Comparison of ENCODE assay signal across 13 cellular contexts in genomic region chr7:101696-102376, GRCh38.
DNase-seq lines count a peak whose midpoint lies in the region; ATAC-seq and TF ChIP-seq lines count a peak whose summit lies in the region.
"Had no signal": no experiment of that assay in that cellular context is flagged by ENCODE, and none has a peak within 500 bp of the region (broad histone marks: within the 10 kb centered on the region; RNA-seq: fewer than 3 reads in every experiment).

No MANE protein-coding gene starts in this region.

- peak overlapping the region in 6 of 11 experiments; percentile 22 to 82 (median 52); a peak in 9 of 22 replicates for H3K27ac ChIP-seq in BLaER1 treated with 17β-estradiol and CSF1 and Interleukin-3, amounts not matched to agents 10 nM and 100 nM
- H3K27ac ChIP-seq in HUES6 (ENCODE audit: low read depth, low read length), result peak overlapping the region; percentile 37; the same call in 1 of the 2 replicates
- H3K27ac ChIP-seq: dorsolateral prefrontal cortex had no signal

- H3K27me3 Mint-ChIP-seq in stimulated activated naive B cell treated with anti-CD40 and anti-IgM and Interleukin-4, amounts not matched to agents 10 μg/mL and 1 μg/mL and 100 μg/mL, for 72 hours, result peaks cover 31 to 33% of the 10 kb centered on the region in 2 donors

- DNase-seq in cardiac fibroblast (ENCODE audit: low read depth in 2 of 2) (peak; percentile 33 to 36), kidney tubule cell (ENCODE audit: low spot score) (peak; percentile 93), NCI-H1436 treated with DMSO at 0.1 percent for 48 hours (lab: John Stamatoyannopoulos, UW) (no peak), NCI-H510A (lab: John Stamatoyannopoulos, UW) (no peak)
- no peak for DNase-seq in stimulated activated naive B cell treated with anti-CD40 and anti-IgM and Interleukin-4, amounts not matched to agents 10 μg/mL and 1 μg/mL and 100 μg/mL, for 72 hours
- no peak for DNase-seq in stimulated activated CD4-positive, alpha-beta T cell treated with anti-CD3 and anti-CD28 coated beads, Interleukin-4, amount 100 ng/mL, for 24 hours
- DNase-seq: activated CD4-positive, CD25-positive, alpha-beta regulatory T cell; activated gamma-delta T cell; H7; NCI-H1092 had no signal

- no peak for TF ChIP-seq CTCF in cardiac fibroblast (IDR thresholded peaks at IDR 0.05; ENCODE audit: low read depth, low read length)

- 0 out of 20 replicates have a peak overlapping the region, but pooled peaks of 2 of the 10 experiments have one; percentile 19 to 24 for H3K4me3 ChIP-seq in BLaER1 treated with 17β-estradiol and CSF1 and Interleukin-3, amounts not matched to agents 10 nM and 100 nM
- H3K4me3 ChIP-seq in HUES6 (ENCODE audit: low read depth, low read length), result no peak overlapping the region
- no peak overlapping the region for H3K4me3 ChIP-seq in cardiac fibroblast (replicated peaks in 1 of 2; ENCODE audit: low read depth in 2 of 2, low read length in 2 of 2)
- H3K4me3 ChIP-seq: dorsolateral prefrontal cortex had no signal

- peaks cover 17 to 21% of the 10 kb centered on the region in 2 donors for H3K9me3 Mint-ChIP-seq in stimulated activated naive B cell treated with anti-CD40 and anti-IgM and Interleukin-4, amounts not matched to agents 10 μg/mL and 1 μg/mL and 100 μg/mL, for 72 hours

- H3K36me3 ChIP-seq in BLaER1 treated with 17β-estradiol and CSF1 and Interleukin-3, amounts not matched to agents 10 nM and 100 nM, result no peaks in the 10 kb centered on the region; a peak in 1 of 22 replicates
- no peaks in the 10 kb centered on the region for H3K36me3 ChIP-seq in HUES6 (ENCODE audit: control insufficient read depth, insufficient read depth, low read length)

- H3K4me2 ChIP-seq in BLaER1 treated with 17β-estradiol and CSF1 and Interleukin-3, amounts not matched to agents 10 nM and 100 nM, result peak overlapping the region in 7 of 11 experiments; percentile 0 to 69 (median 40); a peak in 11 of 22 replicates

- no peak overlapping the region for H3K4me3 Mint-ChIP-seq in stimulated activated naive B cell treated with anti-CD40 and anti-IgM and Interleukin-4, amounts not matched to agents 10 μg/mL and 1 μg/mL and 100 μg/mL, for 72 hours

- H3K4me1 Mint-ChIP-seq in stimulated activated naive B cell treated with anti-CD40 and anti-IgM and Interleukin-4, amounts not matched to agents 10 μg/mL and 1 μg/mL and 100 μg/mL, for 72 hours, result peaks cover 3 to 11% of the 10 kb centered on the region in 2 donors

- H4K20me1 ChIP-seq in BLaER1 treated with 17β-estradiol and CSF1 and Interleukin-3, amounts not matched to agents 10 nM and 100 nM, result no peaks in the 10 kb centered on the region

- no peaks in the 10 kb centered on the region for H3K27me3 ChIP-seq in BLaER1 treated with 17β-estradiol and CSF1 and Interleukin-3, amounts not matched to agents 10 nM and 100 nM
- no peaks in the 10 kb centered on the region for H3K27me3 ChIP-seq in HUES6 (ENCODE audit: control insufficient read depth, insufficient read depth, low read length)
- H3K27me3 ChIP-seq: dorsolateral prefrontal cortex had no signal

- H3K9me3 ChIP-seq in BLaER1 treated with 17β-estradiol and CSF1 and Interleukin-3, amounts not matched to agents 10 nM and 100 nM (replicated peaks in 1 of 11), result peaks cover 17 to 48% (median 25%) of the 10 kb centered on the region in 11 experiments
- peaks cover 9% of the 10 kb centered on the region; the same call in 1 of the 2 replicates for H3K9me3 ChIP-seq in HUES6 (ENCODE audit: control insufficient read depth, insufficient read depth, low read depth, low read length)

- ATAC-seq in stimulated activated naive B cell treated with anti-CD40 and anti-IgM and Interleukin-4, amounts not matched to agents 10 μg/mL and 1 μg/mL and 100 μg/mL, for 72 hours (replicated peaks), result no peak

- H3K36me3 Mint-ChIP-seq in stimulated activated naive B cell treated with anti-CD40 and anti-IgM and Interleukin-4, amounts not matched to agents 10 μg/mL and 1 μg/mL and 100 μg/mL, for 72 hours, result peaks cover 5 to 6% of the 10 kb centered on the region in 2 donors

- H3K9ac ChIP-seq in BLaER1 treated with 17β-estradiol and CSF1 and Interleukin-3, amounts not matched to agents 10 nM and 100 nM, result peak overlapping the region in 2 of 11 experiments; percentile 37 to 54; a peak in 2 of 22 replicates
- H3K9ac ChIP-seq in HUES6 (ENCODE audit: low read length), result no peak overlapping the region

- no peak overlapping the region for H3K27ac Mint-ChIP-seq in stimulated activated naive B cell treated with anti-CD40 and anti-IgM and Interleukin-4, amounts not matched to agents 10 μg/mL and 1 μg/mL and 100 μg/mL, for 72 hours

- H3K4me1 ChIP-seq in BLaER1 treated with 17β-estradiol and CSF1 and Interleukin-3, amounts not matched to agents 10 nM and 100 nM, result peaks cover 0 to 47% (median 13%) of the 10 kb centered on the region in 10 experiments; a peak in 14 of 20 replicates
- H3K4me1 ChIP-seq in HUES6 (ENCODE audit: control insufficient read depth, insufficient read depth, low read length), result peaks cover 31% of the 10 kb centered on the region

Comparison
In these comparisons a context has a peak if more than half of its experiments do, and no peak if none do; other contexts are left out.
1. DNase-seq: peak in cardiac fibroblast (2 of 2) and kidney tubule cell (single experiment); none in NCI-H1436 treated with DMSO at 0.1 percent for 48 hours (single experiment), stimulated activated naive B cell treated with anti-CD40 and anti-IgM and Interleukin-4, amounts not matched to agents 10 μg/mL and 1 μg/mL and 100 μg/mL, for 72 hours (single experiment), stimulated activated CD4-positive, alpha-beta T cell treated with anti-CD3 and anti-CD28 coated beads, Interleukin-4, amount 100 ng/mL, for 24 hours (single experiment) and NCI-H510A (single experiment).